ENCODE assay signal across 8 cellular contexts in genomic region chr17:45311406-45311761, GRCh38. TPM values are rescaled to one million over a fixed set of nuclear protein-coding genes. Genes with fewer than 3 reads are reported as not detected.
DNase-seq lines count a peak whose midpoint lies in the region; ATAC-seq and TF ChIP-seq lines count a peak whose summit lies in the region.

No MANE protein-coding gene starts in this region.

- H3K27me3 ChIP-seq in AG04450 (ENCODE audit: control insufficient read depth, insufficient read depth, low read length), result no peaks in the 10 kb centered on the region
- H3K27me3 ChIP-seq in body of pancreas, result no peaks in the 10 kb centered on the region

- POLR2A ChIA-PET in AG04450 (lab: Yijun Ruan, JAX), result interaction anchor here (1.2 to 1.4 kb wide), 2 partner anchors 30 to 60 kb away, joined by 4 to 5 read pairs; no protein-coding TSS in a partner anchor
- POLR2A ChIA-PET in HEK293 (lab: Yijun Ruan, JAX), result interaction anchor here (1.0 to 1.5 kb wide), 8 partner anchors 11 to 163 kb away, joined by 3 to 7 read pairs (median 4); partner anchors contain the start of gene HEXIM1

- CTCF ChIA-PET in AG04450 (lab: Charles Lee), result interaction anchor here (0.7 to 2.8 kb wide), 4 partner anchors 18 to 74 kb away, joined by 3 to 24 read pairs (median 4); no protein-coding TSS in a partner anchor
- CTCF ChIA-PET in HEK293 (lab: Yijun Ruan, JAX), result interaction anchor here (0.5 to 9.3 kb wide), 16 partner anchors 12 to 632 kb away, joined by 3 to 61 read pairs (median 5); no protein-coding TSS in a partner anchor

- peaks cover 0 to 12% of the 10 kb centered on the region in 2 donors for H3K36me3 Mint-ChIP-seq in naive B cell

- H3K27me3 Mint-ChIP-seq in naive B cell, result no peaks in the 10 kb centered on the region

- H3K4me3 ChIP-seq in AG04450 (ENCODE audit: low read depth, low read length) (no peak overlapping the region), HEK293 (ENCODE audit: low read depth, low read length) (no peak overlapping the region), body of pancreas (no peak overlapping the region)

- intact Hi-C loops in body of pancreas (cut with DNase I), result no loop called here

- no peaks in the 10 kb centered on the region for H3K9me3 ChIP-seq in AG04450 (ENCODE audit: control insufficient read depth, insufficient read depth, low read length)
- H3K9me3 ChIP-seq in HEK293 (ENCODE audit: control insufficient read depth, insufficient read depth, low read depth, low read length), result no peaks in the 10 kb centered on the region
- no peaks in the 10 kb centered on the region for H3K9me3 ChIP-seq in body of pancreas

- H3K4me3 Mint-ChIP-seq in naive B cell, result peak overlapping the region; percentile 9 to 95 (median 83)

- whole genome bisulfite sequencing in body of pancreas, 2 donors, result 31 to 34% methylated on average over 4 of the region's 4 CpGs

- no peaks in the 10 kb centered on the region for H3K9me3 Mint-ChIP-seq in naive B cell

- peaks cover 44% of the 10 kb centered on the region for H3K4me1 ChIP-seq in HEK293 (ENCODE audit: control insufficient read depth, insufficient read depth, low read length)
- H3K4me1 ChIP-seq in body of pancreas, result peaks cover 91% of the 10 kb centered on the region

- H3K27ac ChIP-seq in AG04450 (ENCODE audit: low read depth, low read length) (no peak overlapping the region), HEK293 (ENCODE audit: extremely low read depth, low read depth, low read length) (peak overlapping the region; percentile 32; the same call in 1 of the 2 replicates), body of pancreas (peak overlapping the region; percentile 93 to 97 (median 96))

- TF ChIP-seq POLR2A in body of pancreas (IDR thresholded peaks at IDR 0.05), result no peak

- peak overlapping the region in 5 of 6 donors; percentile 18 to 98 (median 97) for H3K27ac Mint-ChIP-seq in naive B cell

- H3K36me3 ChIP-seq in HEK293 (ENCODE audit: control insufficient read depth in 2 of 2, insufficient read depth in 1 of 2, low read length in 2 of 2) (peaks cover 0 to 10% of the 10 kb centered on the region in 2 experiments; a peak in 1 of 3 replicates), body of pancreas (replicated peaks in 1 of 2; ENCODE audit: insufficient read depth in 1 of 2, low read depth in 2 of 2) (no peaks in the 10 kb centered on the region)

- ATAC-seq in body of pancreas (no peak), naive B cell (ENCODE audit: low read depth in 2 of 2) (no peak), HG03521 (IDR thresholded peaks at IDR 0.05; ENCODE audit: unreplicated experiment) (no peak)

- TF ChIP-seq CTCF in AG04450 (IDR thresholded peaks at IDR 0.05; ENCODE audit: low read depth, low read length) (0 out of 2 replicates have a peak, but pooled peaks have one; percentile 12), HEK293 (tag by site-specific recombination; IDR thresholded peaks at IDR 0.05) (no peak; the same call in 1 of the 2 replicates), body of pancreas (IDR thresholded peaks at IDR 0.05) (no peak)

- DNase-seq in AG04450 (ENCODE audit: low read depth, low spot score) (no peak), body of pancreas (no peak), naive B cell (no peak), NOMO-1 treated with dmso at 0.1 percent for 144 hours (lab: John Stamatoyannopoulos, UW; ENCODE audit: unreplicated experiment) (no peak), GM03348 (ENCODE audit: low spot score) (no peak)
- no peak for DNase-seq in stimulated activated CD4-positive, alpha-beta T cell treated with anti-CD3 and anti-CD28 coated beads, Interleukin-2, amount 100 ng/mL, for 24 hours

- H3K4me1 Mint-ChIP-seq in naive B cell, result peaks cover 71 to 94% (median 86%) of the 10 kb centered on the region in 3 donors

TF ChIP-seq in HEK293, 187 proteins besides CTCF, POLR2A, EP300 and RAD21:
- TF ChIP-seq FEZF1 (tag by site-specific recombination; IDR thresholded peaks at IDR 0.05), result no peak
- no peak for TF ChIP-seq ZNF555 (tag by site-specific recombination; conservative IDR thresholded peaks at IDR 0.05)
- TF ChIP-seq ZNF610 (tag by site-specific recombination; IDR thresholded peaks at IDR 0.05; ENCODE audit: borderline replicate concordance), result no peak
- no peak for TF ChIP-seq ZNF433 (tag by site-specific recombination; IDR thresholded peaks at IDR 0.05; ENCODE audit: low read depth)
- TF ChIP-seq ZNF558 (tag by site-specific recombination; IDR thresholded peaks at IDR 0.05), result no peak
- TF ChIP-seq ZNF18 (tag by site-specific recombination; IDR thresholded peaks at IDR 0.05), result no peak
- no peak for TF ChIP-seq ZNF398 (tag by site-specific recombination; IDR thresholded peaks at IDR 0.05)
- no peak for TF ChIP-seq ZNF514 (tag by site-specific recombination; IDR thresholded peaks at IDR 0.05)
- TF ChIP-seq ZNF184 (tag by site-specific recombination; IDR thresholded peaks at IDR 0.05), result no peak
- no peak for TF ChIP-seq ZNF529 (tag by site-specific recombination; IDR thresholded peaks at IDR 0.05; ENCODE audit: insufficient replicate concordance)
- TF ChIP-seq ZBTB7A (tag by site-specific recombination; IDR thresholded peaks at IDR 0.05; ENCODE audit: low read depth), result no peak
- no peak for TF ChIP-seq ZNF670 (tag by site-specific recombination; IDR thresholded peaks at IDR 0.05; ENCODE audit: low read depth)
- TF ChIP-seq ZNF561 (tag by site-specific recombination; IDR thresholded peaks at IDR 0.05; ENCODE audit: borderline replicate concordance), result no peak
- no peak for TF ChIP-seq ZSCAN23 (tag by site-specific recombination; IDR thresholded peaks at IDR 0.05)
- no peak for TF ChIP-seq ZIC2 (tag by site-specific recombination; IDR thresholded peaks at IDR 0.05)
- no peak for TF ChIP-seq ZNF2 (tag by site-specific recombination; IDR thresholded peaks at IDR 0.05)
- no peak for TF ChIP-seq WT1 (tag by site-specific recombination; IDR thresholded peaks at IDR 0.05)
- no peak for TF ChIP-seq MZF1 (tag by site-specific recombination; IDR thresholded peaks at IDR 0.05; ENCODE audit: borderline replicate concordance)
- TF ChIP-seq REPIN1 (tag by site-specific recombination; IDR thresholded peaks at IDR 0.05; ENCODE audit: low read depth), result no peak

RNA-seq across cellular contexts. Expression of gene MAP3K14, which starts 5.4 kb away (rescaled TPM):
- 4.9 and 6.6 TPM in 2 replicates for polyA plus RNA-seq in AG04450 (2011; rRNA removed)
- 6.9 and 7.2 TPM in 2 replicates for polyA minus RNA-seq in AG04450 (2011; rRNA and poly(A)+ RNA removed)
- 1 to 10 TPM; 6.5 to 9.9 TPM for total RNA-seq in body of pancreas
- 10 to 100 TPM; 13.3 to 38.9 (median 19.1) TPM for polyA plus RNA-seq in naive B cell (ENCODE audit: low read depth in 6 of 6)

RNA-seq across cellular contexts. Expression of gene SPATA32, which starts 49.5 kb away (rescaled TPM):
- polyA plus RNA-seq in AG04450 (2011; rRNA removed) (not detected in 2 replicates), naive B cell (ENCODE audit: low read depth in 6 of 6) (1 to 10 TPM in 1 of 6 donors, under 1 TPM in 4, not detected in 1; 0.16 to 4.6 (median 0.31) TPM)
- polyA minus RNA-seq in AG04450 (2011; rRNA and poly(A)+ RNA removed), result 0.13 TPM in 1 of 2 replicates, not detected in the other
- total RNA-seq in body of pancreas, result 1 to 10 TPM in 1 of 2 donors, not detected in 1; 1.0 TPM
